2 cellular contexts compared by ENCODE assay signal in genomic region chr9:37335238-37335637, GRCh38.
TF ChIP-seq lines count a peak whose summit lies in the region.

No MANE protein-coding gene starts in this region.

TF ChIP-seq in HepG2, 621 proteins besides CTCF, POLR2A, EP300 and RAD21 (continued from another document):
- no peak for TF ChIP-seq HNF1A (IDR thresholded peaks at IDR 0.05; ENCODE audit: low read depth)
- TF ChIP-seq HNF1A (CRISPR knock-in tag; IDR thresholded peaks at IDR 0.05; ENCODE audit: borderline replicate concordance), result no peak
- no peak for TF ChIP-seq ZNF24 (IDR thresholded peaks at IDR 0.05)
- TF ChIP-seq PLSCR1 (CRISPR knock-in tag; IDR thresholded peaks at IDR 0.05; ENCODE audit: borderline replicate concordance), result no peak
- TF ChIP-seq ZNF629 (CRISPR knock-in tag; conservative IDR thresholded peaks at IDR 0.05), result peak; percentile 82
- TF ChIP-seq ZBTB43 (CRISPR knock-in tag; conservative IDR thresholded peaks at IDR 0.05), result no peak
TF ChIP-seq in HepG2: peak in this region for 1.

TF ChIP-seq in K562, 482 proteins besides CTCF, POLR2A, EP300 and RAD21 (continued from another document):
- TF ChIP-seq ZNF318 (IDR thresholded peaks at IDR 0.05; ENCODE audit: borderline replicate concordance in 1 of 2, low read depth in 1 of 2), result 0 out of 4 replicates have a peak, but pooled peaks of 1 of the 2 experiments have one; percentile 13
- TF ChIP-seq RBM25 (IDR thresholded peaks at IDR 0.05; ENCODE audit: low read depth, low read length, severe bottlenecking), result peak; percentile 98
- TF ChIP-seq SAP30 (IDR thresholded peaks at IDR 0.05; ENCODE audit: borderline replicate concordance, insufficient read depth, low read depth, low read length, poor library complexity, severe bottlenecking), result no peak
- TF ChIP-seq ZNF263 (CRISPR knock-in tag; IDR thresholded peaks at IDR 0.05; ENCODE audit: borderline replicate concordance), result no peak
- TF ChIP-seq KDM1A (IDR thresholded peaks at IDR 0.05), result peak; percentile 72 to 87
- no peak for TF ChIP-seq ZNF512 (tag; IDR thresholded peaks at IDR 0.05)
- TF ChIP-seq HMBOX1 (IDR thresholded peaks at IDR 0.05), result no peak
- no peak for TF ChIP-seq KAT7 (CRISPR knock-in tag; IDR thresholded peaks at IDR 0.05; ENCODE audit: borderline replicate concordance)
- TF ChIP-seq ZNF561 (CRISPR knock-in tag; conservative IDR thresholded peaks at IDR 0.05), result no peak
- no peak for TF ChIP-seq HES1 (IDR thresholded peaks at IDR 0.05; ENCODE audit: low read depth)
- TF ChIP-seq POLR2B (IDR thresholded peaks at IDR 0.05; ENCODE audit: low read depth, partially characterized antibody), result no peak
- no peak for TF ChIP-seq C11orf30 (IDR thresholded peaks at IDR 0.05; ENCODE audit: low read depth)
- TF ChIP-seq RNF2 (IDR thresholded peaks at IDR 0.05), result no peak
- TF ChIP-seq ZNF274 (IDR thresholded peaks at IDR 0.05; ENCODE audit: borderline replicate concordance, low read depth, low read length), result no peak
- no peak for TF ChIP-seq ZNF277 (CRISPR knock-in tag; IDR thresholded peaks at IDR 0.05; ENCODE audit: borderline replicate concordance)
- TF ChIP-seq ADNP (tag; IDR thresholded peaks at IDR 0.05), result peak; percentile 94
- TF ChIP-seq CHD4 (IDR thresholded peaks at IDR 0.05; ENCODE audit: insufficient read depth, insufficient replicate concordance, low read depth, low read length, poor library complexity, severe bottlenecking), result peak; percentile 93
